In genomic region chr6:125749112-125749863, GRCh38 we compare ENCODE assay signal across 8 cellular contexts.
DNase-seq lines count a peak whose midpoint lies in the region; ATAC-seq and TF ChIP-seq lines count a peak whose summit lies in the region.

TSS of gene HEY2 (plus strand) at chr6:125749632. CDS start at chr6:125749777, 145 bp downstream.

- peak within 1 kb of the TSS; percentile 98 for H3K27ac ChIP-seq in coronary artery

- ATAC-seq in GM18909 (IDR thresholded peaks at IDR 0.05; ENCODE audit: poor library complexity, unreplicated experiment), result peak; percentile 86
- ATAC-seq in HG03159 (IDR thresholded peaks at IDR 0.05; ENCODE audit: unreplicated experiment), result peak; percentile 76

- peak within 1 kb of the TSS; percentile 88 for H3K4me3 ChIP-seq in coronary artery

- peak; percentile 97 for DNase-seq in AG08395 (ENCODE audit: low spot score)
- peak; percentile 87 for DNase-seq in NCI-H226
- DNase-seq in activated CD4-positive, alpha-beta T cell treated with anti-CD3 and anti-CD28 coated beads, Interleukin-2, amount 50 U/mL, for 1 hour, result peak; percentile 76
- peak; percentile 97 for DNase-seq in coronary artery (ENCODE audit: low spot score)
- peak; percentile 96 for DNase-seq in left kidney (ENCODE audit: low read depth, low spot score)
- DNase-seq in stimulated activated CD4-positive, alpha-beta T cell treated with anti-CD3 and anti-CD28 coated beads, Interleukin-1b, Interleukin-23, amount 100 ng/mL, for 24 hours (ENCODE audit: low read depth in 4 of 4, low spot score in 1 of 4), result peak; percentile 53 to 86 (median 67)

- no peak for TF ChIP-seq CTCF in coronary artery (IDR thresholded peaks at IDR 0.05)

Comparison
In these comparisons a context has a peak if more than half of its experiments do, and no peak if none do; other contexts are left out.
1. Peak in every context shown above with its lines: DNase-seq, ATAC-seq, H3K4me3 ChIP-seq and H3K27ac ChIP-seq.